ENCODE assay signal across 8 cellular contexts in the genomic region with DNA sequence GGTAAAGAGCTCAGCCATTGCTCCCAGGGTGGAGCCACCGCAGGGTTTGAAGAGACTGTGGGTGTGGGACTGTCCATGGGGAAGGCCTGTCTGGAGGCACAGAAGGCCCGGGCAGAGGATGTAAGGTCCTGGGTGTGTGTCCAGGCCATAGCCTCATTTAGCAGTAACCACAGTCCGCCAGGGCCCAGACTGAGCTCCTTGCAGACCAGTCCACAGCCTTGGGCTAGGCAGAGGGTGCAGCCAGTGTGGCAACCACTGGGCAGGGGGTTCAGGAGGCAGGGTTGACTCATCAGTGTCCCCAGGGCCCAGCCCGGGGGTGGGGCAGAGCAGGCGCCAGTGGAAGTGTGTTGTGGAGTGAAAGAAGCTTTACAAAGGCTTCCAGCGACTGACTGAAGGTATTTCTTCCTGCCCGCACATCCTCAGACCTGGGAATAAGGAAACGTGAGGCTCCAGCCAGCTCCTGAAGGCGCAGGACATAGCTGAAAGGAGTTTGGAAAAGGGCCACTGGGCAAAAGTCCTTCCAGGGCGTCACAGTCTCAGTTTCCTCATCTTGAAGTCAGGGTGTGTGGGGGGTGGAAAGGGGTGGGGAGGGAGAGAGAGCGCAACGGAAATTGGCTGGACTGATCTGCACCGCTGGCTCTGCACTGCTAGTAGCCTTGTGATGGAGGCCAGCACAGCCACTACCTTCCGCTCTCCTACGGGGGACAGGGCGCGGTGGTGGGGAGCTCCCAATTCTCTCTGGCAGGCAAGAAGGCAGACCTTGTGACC. TPM values are rescaled to one million over a fixed set of nuclear protein-coding genes. Genes with fewer than 3 reads are reported as not detected.
DNase-seq lines count a peak whose midpoint lies in the region; ATAC-seq and TF ChIP-seq lines count a peak whose summit lies in the region.

No MANE protein-coding gene starts in this region.

- TF ChIP-seq EP300 in suprapubic skin (IDR thresholded peaks at IDR 0.05): no peak

- ATAC-seq in CD4-positive, alpha-beta T cell (ENCODE audit: poor library complexity): no peak
- ATAC-seq in GM21723 (IDR thresholded peaks at IDR 0.05; ENCODE audit: unreplicated experiment) (peak; percentile 21), HG02571 (IDR thresholded peaks at IDR 0.05; ENCODE audit: unreplicated experiment) (no peak), HG03196 (IDR thresholded peaks at IDR 0.05; ENCODE audit: unreplicated experiment) (no peak)

- no peak for TF ChIP-seq CTCF in CD4-positive, alpha-beta T cell (IDR thresholded peaks at IDR 0.05)
- peak in 2 of 6 experiments; percentile 12 to 15 for TF ChIP-seq CTCF in Peyer's patch (IDR thresholded peaks at IDR 0.05)
- no peak for TF ChIP-seq CTCF in choroid plexus epithelial cell (conservative IDR thresholded peaks at IDR 0.05; ENCODE audit: low read depth, low read length)
- TF ChIP-seq CTCF in liver (IDR thresholded peaks at IDR 0.05; ENCODE audit: low read depth, low read length, missing input control): no peak
- no peak for TF ChIP-seq CTCF in suprapubic skin (IDR thresholded peaks at IDR 0.05)

- H3K4me3 ChIP-seq in Peyer's patch: peak overlapping the region; percentile 70 to 90 (median 74)
- H3K4me3 ChIP-seq in choroid plexus epithelial cell (ENCODE audit: low read depth, low read length): peak overlapping the region; percentile 85
- peak overlapping the region in 2 of 3 donors; percentile 71 to 86 for H3K4me3 ChIP-seq in liver (ENCODE audit: low read depth in 1 of 3, low read length in 3 of 3)
- peak overlapping the region; percentile 63 for H3K4me3 ChIP-seq in suprapubic skin

- TF ChIP-seq POLR2A in Peyer's patch (IDR thresholded peaks at IDR 0.05) (no peak), suprapubic skin (IDR thresholded peaks at IDR 0.05) (no peak)

- H3K9me3 Mint-ChIP-seq in CD4-positive, alpha-beta T cell: no peaks in the 10 kb centered on the region

- H3K4me1 Mint-ChIP-seq in CD4-positive, alpha-beta T cell (ENCODE audit: low read depth): peaks cover 54% of the 10 kb centered on the region

- no peaks in the 10 kb centered on the region for H3K27me3 ChIP-seq in CD4-positive, alpha-beta T cell (ENCODE audit: control insufficient read depth, insufficient read depth, low read length)
- H3K27me3 ChIP-seq in Peyer's patch (no peaks in the 10 kb centered on the region), liver (ENCODE audit: control insufficient read depth in 4 of 4, insufficient read depth in 4 of 4, low read length in 3 of 4) (no peaks in the 10 kb centered on the region), suprapubic skin (no peaks in the 10 kb centered on the region)

- CTCF ChIA-PET in CD4-positive, alpha-beta T cell (lab: Charles Lee): interaction anchor here (1.1 to 5.1 kb wide), 2 partner anchors 26 to 85 kb away, joined by 3 to 50 read pairs; no protein-coding TSS in a partner anchor

- peaks cover 18% of the 10 kb centered on the region for H3K27me3 Mint-ChIP-seq in CD4-positive, alpha-beta T cell

- peak overlapping the region; percentile 99 for H3K27ac Mint-ChIP-seq in CD4-positive, alpha-beta T cell

- POLR2A ChIA-PET in CD4-positive, alpha-beta T cell (lab: Charles Lee): interaction anchor here (0.6 to 5.9 kb wide), 3 partner anchors 25 to 700 kb away, joined by 3 to 52 read pairs (median 17); no protein-coding TSS in a partner anchor

- no peaks in the 10 kb centered on the region for H3K9me3 ChIP-seq in CD4-positive, alpha-beta T cell (ENCODE audit: control insufficient read depth, low read length)
- H3K9me3 ChIP-seq in Peyer's patch (no peaks in the 10 kb centered on the region), liver (ENCODE audit: control insufficient read depth in 4 of 4, low read length in 3 of 4) (no peaks in the 10 kb centered on the region), suprapubic skin (no peaks in the 10 kb centered on the region)

- peaks cover 23% of the 10 kb centered on the region for H3K36me3 Mint-ChIP-seq in CD4-positive, alpha-beta T cell (ENCODE audit: low read depth)

- no peak overlapping the region for H3K9ac ChIP-seq in liver (ENCODE audit: low read depth in 1 of 2, low read length in 2 of 2)

- peaks cover 0 to 26% (median 6%) of the 10 kb centered on the region in 4 donors for H3K4me1 ChIP-seq in Peyer's patch
- peaks cover 2 to 20% (median 9%) of the 10 kb centered on the region in 4 donors for H3K4me1 ChIP-seq in liver (ENCODE audit: control insufficient read depth in 4 of 4, insufficient read depth in 4 of 4, low read length in 3 of 4)
- H3K4me1 ChIP-seq in suprapubic skin: peaks cover 23% of the 10 kb centered on the region

- no peak for TF ChIP-seq RAD21 in liver (IDR thresholded peaks at IDR 0.05)

- peak overlapping the region; percentile 16 for H3K27ac ChIP-seq in CD4-positive, alpha-beta T cell (ENCODE audit: low read depth, low read length)
- peak overlapping the region; percentile 67 to 92 (median 80) for H3K27ac ChIP-seq in Peyer's patch
- H3K27ac ChIP-seq in liver (ENCODE audit: low read depth in 1 of 2, low read length in 2 of 2): peak overlapping the region; percentile 76 to 88
- H3K27ac ChIP-seq in suprapubic skin: peak overlapping the region; percentile 90

- 67% methylated on average over 17 of the region's 17 CpGs for WGBS in liver
- WGBS in suprapubic skin: 60% methylated on average over 13 of the region's 17 CpGs

- H3K36me3 ChIP-seq in Peyer's patch (no peaks in the 10 kb centered on the region), liver (ENCODE audit: control insufficient read depth in 4 of 4, insufficient read depth in 3 of 4, low read depth in 1 of 4, low read length in 3 of 4) (no peaks in the 10 kb centered on the region), suprapubic skin (no peaks in the 10 kb centered on the region)

- intact Hi-C loops in CD4-positive, alpha-beta T cell (cut with DNase I, micrococcal nuclease): loop anchor here in 1 of 2 experiments (5.0 to 10.0 kb wide), 2 partner anchors 148 to 811 kb away; a partner anchor contains a TSS

- H3K4me3 Mint-ChIP-seq in CD4-positive, alpha-beta T cell: peak overlapping the region; percentile 100

- DNase-seq in CD4-positive, alpha-beta T cell: peak in 1 of 10 experiments; percentile 5
- peak; percentile 56 to 78 (median 62) for DNase-seq in Peyer's patch
- DNase-seq in choroid plexus epithelial cell (ENCODE audit: low read depth): peak; percentile 41
- peak; percentile 85 to 86 for DNase-seq in suprapubic skin (ENCODE audit: low spot score in 2 of 2)

TF ChIP-seq in liver, 16 proteins besides CTCF, POLR2A, EP300 and RAD21 (continues in another document):
- TF ChIP-seq TAF1 (conservative IDR thresholded peaks at IDR 0.05) (no peak), NR2F2 (IDR thresholded peaks at IDR 0.05) (no peak), JUND (IDR thresholded peaks at IDR 0.05) (no peak), GABPA (IDR thresholded peaks at IDR 0.05 in 1 of 2, conservative IDR thresholded peaks at IDR 0.05 in 1 of 2) (no peak), EGR1 (IDR thresholded peaks at IDR 0.05; ENCODE audit: low read depth in 2 of 2) (no peak), FOXA1 (IDR thresholded peaks at IDR 0.05) (no peak), HNF4G (IDR thresholded peaks at IDR 0.05) (no peak), YY1 (IDR thresholded peaks at IDR 0.05) (no peak), FOXA2 (IDR thresholded peaks at IDR 0.05) (no peak), RXRA (IDR thresholded peaks at IDR 0.05) (no peak), SP1 (IDR thresholded peaks at IDR 0.05) (no peak), HNF4A (conservative IDR thresholded peaks at IDR 0.05) (no peak)
- TF ChIP-seq, protein P1, sequence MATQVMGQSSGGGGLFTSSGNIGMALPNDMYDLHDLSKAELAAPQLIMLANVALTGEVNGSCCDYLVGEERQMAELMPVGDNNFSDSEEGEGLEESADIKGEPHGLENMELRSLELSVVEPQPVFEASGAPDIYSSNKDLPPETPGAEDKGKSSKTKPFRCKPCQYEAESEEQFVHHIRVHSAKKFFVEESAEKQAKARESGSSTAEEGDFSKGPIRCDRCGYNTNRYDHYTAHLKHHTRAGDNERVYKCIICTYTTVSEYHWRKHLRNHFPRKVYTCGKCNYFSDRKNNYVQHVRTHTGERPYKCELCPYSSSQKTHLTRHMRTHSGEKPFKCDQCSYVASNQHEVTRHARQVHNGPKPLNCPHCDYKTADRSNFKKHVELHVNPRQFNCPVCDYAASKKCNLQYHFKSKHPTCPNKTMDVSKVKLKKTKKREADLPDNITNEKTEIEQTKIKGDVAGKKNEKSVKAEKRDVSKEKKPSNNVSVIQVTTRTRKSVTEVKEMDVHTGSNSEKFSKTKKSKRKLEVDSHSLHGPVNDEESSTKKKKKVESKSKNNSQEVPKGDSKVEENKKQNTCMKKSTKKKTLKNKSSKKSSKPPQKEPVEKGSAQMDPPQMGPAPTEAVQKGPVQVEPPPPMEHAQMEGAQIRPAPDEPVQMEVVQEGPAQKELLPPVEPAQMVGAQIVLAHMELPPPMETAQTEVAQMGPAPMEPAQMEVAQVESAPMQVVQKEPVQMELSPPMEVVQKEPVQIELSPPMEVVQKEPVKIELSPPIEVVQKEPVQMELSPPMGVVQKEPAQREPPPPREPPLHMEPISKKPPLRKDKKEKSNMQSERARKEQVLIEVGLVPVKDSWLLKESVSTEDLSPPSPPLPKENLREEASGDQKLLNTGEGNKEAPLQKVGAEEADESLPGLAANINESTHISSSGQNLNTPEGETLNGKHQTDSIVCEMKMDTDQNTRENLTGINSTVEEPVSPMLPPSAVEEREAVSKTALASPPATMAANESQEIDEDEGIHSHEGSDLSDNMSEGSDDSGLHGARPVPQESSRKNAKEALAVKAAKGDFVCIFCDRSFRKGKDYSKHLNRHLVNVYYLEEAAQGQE (IDR thresholded peaks at IDR 0.05): no peak
- TF ChIP-seq, protein P2, sequence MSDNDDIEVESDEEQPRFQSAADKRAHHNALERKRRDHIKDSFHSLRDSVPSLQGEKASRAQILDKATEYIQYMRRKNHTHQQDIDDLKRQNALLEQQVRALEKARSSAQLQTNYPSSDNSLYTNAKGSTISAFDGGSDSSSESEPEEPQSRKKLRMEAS (IDR thresholded peaks at IDR 0.05): no peak
- TF ChIP-seq, protein P3, sequence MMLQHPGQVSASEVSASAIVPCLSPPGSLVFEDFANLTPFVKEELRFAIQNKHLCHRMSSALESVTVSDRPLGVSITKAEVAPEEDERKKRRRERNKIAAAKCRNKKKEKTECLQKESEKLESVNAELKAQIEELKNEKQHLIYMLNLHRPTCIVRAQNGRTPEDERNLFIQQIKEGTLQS (IDR thresholded peaks at IDR 0.05): no peak

RNA-seq across cellular contexts. Expression of a gene that starts 27.8 kb away (rescaled TPM):
- 1 to 10 TPM in 1 of 2 experiments, under 1 TPM in 1; 0.30 to 1.2 TPM for total RNA-seq in CD4-positive, alpha-beta T cell
- 1 to 10 TPM; 6.6 to 7.5 (median 6.9) TPM for total RNA-seq in Peyer's patch
- 1 to 10 TPM; 1.1 to 4.8 TPM for total RNA-seq in liver
- 1 to 10 TPM; 1.3 to 3.7 TPM for polyA plus RNA-seq in liver
- 10 to 100 TPM in 2 of 4 donors, 1 to 10 TPM in 2; 7.8 to 19.5 (median 11.0) TPM for total RNA-seq in suprapubic skin

Comparison
In these comparisons a context has a peak if more than half of its experiments do, and no peak if none do; other contexts are left out.
1. H3K27ac ChIP-seq: peak in every context shown above with its lines; median percentile 90 in suprapubic skin; 82 in liver; 80 in Peyer's patch; 16 in CD4-positive, alpha-beta T cell.